In genomic region chr2:20371656-20372055, GRCh38 we compare ENCODE assay signal across 20 cellular contexts. TPM values are rescaled to one million over a fixed set of nuclear protein-coding genes. Genes with fewer than 3 reads are reported as not detected.
A peak's percentile ranks its signal among the peaks of the same experiment; 100 is the strongest.
DNase-seq lines count a peak whose midpoint lies in the region; ATAC-seq and TF ChIP-seq lines count a peak whose summit lies in the region.
"Had no signal": no experiment of that assay in that cellular context is flagged by ENCODE, and none has a peak within 500 bp of the region (broad histone marks: within the 10 kb centered on the region; RNA-seq: fewer than 3 reads in every experiment).

No MANE protein-coding gene starts in this region.

- peak overlapping the region in 2 of 3 experiments; percentile 6 to 19 for H3K27ac Mint-ChIP-seq in nephron
- H3K27ac Mint-ChIP-seq: CD4-positive, alpha-beta T cell had no signal

- no peak for ATAC-seq in HG02759 (IDR thresholded peaks at IDR 0.05; ENCODE audit: unreplicated experiment)

- H3K27ac ChIP-seq in fibroblast of lung (ENCODE audit: insufficient read depth, low read length): no peak overlapping the region
- H3K27ac ChIP-seq: SK-N-MC had no signal

- no peak for TF ChIP-seq CTCF in WI38 (IDR thresholded peaks at IDR 0.05; ENCODE audit: low read depth, low read length)
- no peak for TF ChIP-seq CTCF in fibroblast of lung (conservative IDR thresholded peaks at IDR 0.05 in 1 of 2, IDR thresholded peaks at IDR 0.05 in 1 of 2; ENCODE audit: low read depth in 1 of 2, low read length in 2 of 2)
- TF ChIP-seq CTCF in nephron (IDR thresholded peaks at IDR 0.05; ENCODE audit: unreplicated experiment in 3 of 3): no peak

- peak overlapping the region; percentile 57 for H2AFZ ChIP-seq in fibroblast of lung (ENCODE audit: low read length)

- H3K79me2 ChIP-seq in fibroblast of lung (ENCODE audit: control insufficient read depth, insufficient read depth, low read length): no peaks in the 10 kb centered on the region

- H3K27me3 ChIP-seq in fibroblast of lung (ENCODE audit: control insufficient read depth, insufficient read depth, low read length): no peaks in the 10 kb centered on the region

- H3K9me3 ChIP-seq in fibroblast of lung (ENCODE audit: control insufficient read depth, insufficient read depth, low read depth, low read length): no peaks in the 10 kb centered on the region

- H3K9me3 Mint-ChIP-seq in nephron: peaks cover 18% of the 10 kb centered on the region
- H3K9me3 Mint-ChIP-seq: CD4-positive, alpha-beta T cell had no signal

- peaks cover 4% of the 10 kb centered on the region for H3K27me3 Mint-ChIP-seq in nephron (ENCODE audit: low read depth)

- no peaks in the 10 kb centered on the region for H3K4me1 ChIP-seq in fibroblast of lung (ENCODE audit: control insufficient read depth, extremely low read depth, insufficient read depth, low read length)
- H3K4me1 ChIP-seq: Caco-2 had no signal

- peaks cover 10% of the 10 kb centered on the region for H3K4me1 Mint-ChIP-seq in nephron

- DNase-seq in activated effector memory CD4-positive, alpha-beta T cell treated with anti-CD3 and anti-CD28 coated beads, Interleukin-2, amount 50 U/mL, for 16 hours: peak; percentile 27
- DNase-seq in activated effector memory CD4-positive, alpha-beta T cell treated with Interleukin-2 at 50 U/mL for 16 hours: no peak
- DNase-seq in fibroblast of lung (ENCODE audit: low read depth in 2 of 2) (peak in 1 of 2 donors; percentile 50), T-helper 9 cell (no peak), AG08395 (ENCODE audit: low spot score) (no peak)
- DNase-seq: Caco-2; CD4-positive, alpha-beta T cell; EL; Karpas-422; NCI-H1105 treated with DMSO at 0.1 percent for 48 hours; NCI-H1694; NCI-H2081 treated with DMSO at 0.1 percent for 48 hours; NCI-H510A; NCI-H748 treated with DMSO at 0.1 percent for 48 hours; OCI-M1; SHP77 had no signal

- no peak overlapping the region for H3K9ac ChIP-seq in fibroblast of lung (ENCODE audit: insufficient read depth, low read length)

- peak overlapping the region; percentile 7 for H3K4me2 ChIP-seq in fibroblast of lung (ENCODE audit: extremely low read depth, insufficient read depth, low read length)

- H3K36me3 ChIP-seq in fibroblast of lung (ENCODE audit: control insufficient read depth, insufficient read depth, low read length): no peaks in the 10 kb centered on the region

- no peaks in the 10 kb centered on the region for H3K36me3 Mint-ChIP-seq in nephron (ENCODE audit: low read depth)

- H4K20me1 ChIP-seq in fibroblast of lung (ENCODE audit: control insufficient read depth, extremely low read depth, insufficient read depth, low read length): no peaks in the 10 kb centered on the region

- no peak overlapping the region for H3K4me3 Mint-ChIP-seq in nephron
- H3K4me3 Mint-ChIP-seq: CD4-positive, alpha-beta T cell had no signal

- H3K4me3 ChIP-seq in WI38 (ENCODE audit: low read depth, low read length): peak overlapping the region; percentile 18; the same call in 1 of the 2 replicates
- peak overlapping the region in 1 of 4 experiments; percentile 5 for H3K4me3 ChIP-seq in fibroblast of lung (replicated peaks in 1 of 4; ENCODE audit: control extremely low read depth in 1 of 4, insufficient read depth in 1 of 4, low read depth in 3 of 4, low read length in 4 of 4)
- H3K4me3 ChIP-seq: SK-N-MC had no signal

RNA-seq across cellular contexts. Expression of gene PUM2, which starts 21.0 kb away (rescaled TPM):
- total RNA-seq in fibroblast of lung: 46.7 and 54.2 TPM in 2 replicates
- 37.4 and 48.2 TPM in 2 replicates for polyA plus RNA-seq in fibroblast of lung
- polyA plus RNA-seq in fibroblast of lung (2012): 25.7 and 32.9 TPM in 2 replicates
- polyA minus RNA-seq in fibroblast of lung (ENCODE audit: low replicate concordance): 66.5 and 88.6 TPM in 2 replicates
